1 cellular context compared by ENCODE assay signal in the genomic region with DNA sequence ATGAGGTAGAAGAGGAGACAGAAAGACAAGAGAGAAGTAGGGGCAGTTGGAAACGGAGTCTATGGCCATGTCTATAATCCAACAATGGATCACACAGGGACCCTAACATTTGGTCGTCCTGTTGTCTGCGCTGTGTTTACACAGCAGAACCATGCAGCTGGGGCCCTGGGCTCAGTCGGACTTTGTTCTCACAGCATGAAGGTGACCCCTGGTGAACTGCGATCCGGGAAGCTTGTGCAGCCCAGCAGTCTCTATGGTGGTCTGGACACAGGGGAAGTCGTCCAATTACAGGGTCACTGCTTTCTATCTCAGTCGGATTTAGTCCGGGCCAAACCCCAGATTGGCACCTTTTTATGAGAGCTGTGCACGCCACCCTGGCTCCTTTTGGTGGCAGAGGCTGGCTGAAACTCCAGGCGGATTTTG.
TF ChIP-seq lines count a peak whose summit lies in the region.

No MANE protein-coding gene starts in this region.

TF ChIP-seq in HepG2, 621 proteins besides CTCF, POLR2A, EP300 and RAD21 (continued from another document and continues in another):
- TF ChIP-seq, protein P1, sequence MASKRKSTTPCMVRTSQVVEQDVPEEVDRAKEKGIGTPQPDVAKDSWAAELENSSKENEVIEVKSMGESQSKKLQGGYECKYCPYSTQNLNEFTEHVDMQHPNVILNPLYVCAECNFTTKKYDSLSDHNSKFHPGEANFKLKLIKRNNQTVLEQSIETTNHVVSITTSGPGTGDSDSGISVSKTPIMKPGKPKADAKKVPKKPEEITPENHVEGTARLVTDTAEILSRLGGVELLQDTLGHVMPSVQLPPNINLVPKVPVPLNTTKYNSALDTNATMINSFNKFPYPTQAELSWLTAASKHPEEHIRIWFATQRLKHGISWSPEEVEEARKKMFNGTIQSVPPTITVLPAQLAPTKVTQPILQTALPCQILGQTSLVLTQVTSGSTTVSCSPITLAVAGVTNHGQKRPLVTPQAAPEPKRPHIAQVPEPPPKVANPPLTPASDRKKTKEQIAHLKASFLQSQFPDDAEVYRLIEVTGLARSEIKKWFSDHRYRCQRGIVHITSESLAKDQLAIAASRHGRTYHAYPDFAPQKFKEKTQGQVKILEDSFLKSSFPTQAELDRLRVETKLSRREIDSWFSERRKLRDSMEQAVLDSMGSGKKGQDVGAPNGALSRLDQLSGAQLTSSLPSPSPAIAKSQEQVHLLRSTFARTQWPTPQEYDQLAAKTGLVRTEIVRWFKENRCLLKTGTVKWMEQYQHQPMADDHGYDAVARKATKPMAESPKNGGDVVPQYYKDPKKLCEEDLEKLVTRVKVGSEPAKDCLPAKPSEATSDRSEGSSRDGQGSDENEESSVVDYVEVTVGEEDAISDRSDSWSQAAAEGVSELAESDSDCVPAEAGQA (IDR thresholded peaks at IDR 0.05; ENCODE audit: low read depth) = peak; percentile 78; the same call in 1 of the 2 replicates
- TF ChIP-seq, protein P1 (CRISPR knock-in tag; IDR thresholded peaks at IDR 0.05; ENCODE audit: borderline replicate concordance) = no peak; the same call in 1 of the 2 replicates
- TF ChIP-seq TRIM22 (IDR thresholded peaks at IDR 0.05) (no peak), POGK (CRISPR knock-in tag; conservative IDR thresholded peaks at IDR 0.05) (no peak; the same call in 1 of the 2 replicates), ZNF326 (CRISPR knock-in tag; IDR thresholded peaks at IDR 0.05; ENCODE audit: borderline replicate concordance) (no peak), SSRP1 (CRISPR knock-in tag; IDR thresholded peaks at IDR 0.05) (peak; percentile 68; the same call in 1 of the 2 replicates), HBP1 (CRISPR knock-in tag; IDR thresholded peaks at IDR 0.05; ENCODE audit: low read depth) (peak; percentile 94), KMT2B (CRISPR knock-in tag; IDR thresholded peaks at IDR 0.05) (peak; percentile 72; the same call in 1 of the 2 replicates), ARHGAP35 (CRISPR knock-in tag; IDR thresholded peaks at IDR 0.05; ENCODE audit: borderline replicate concordance) (peak; percentile 68; the same call in 1 of the 2 replicates), ZBTB49 (CRISPR knock-in tag; IDR thresholded peaks at IDR 0.05; ENCODE audit: borderline replicate concordance) (peak; percentile 10; the same call in 1 of the 2 replicates), ARID4A (CRISPR knock-in tag; IDR thresholded peaks at IDR 0.05; ENCODE audit: borderline replicate concordance) (peak; percentile 79; the same call in 1 of the 2 replicates), MBD4 (IDR thresholded peaks at IDR 0.05; ENCODE audit: borderline replicate concordance, low read length) (no peak; the same call in 1 of the 2 replicates), SNRNP70 (IDR thresholded peaks at IDR 0.05; ENCODE audit: low read depth, low read length) (no peak), WIZ (CRISPR knock-in tag; IDR thresholded peaks at IDR 0.05) (peak; percentile 62; the same call in 1 of the 2 replicates), ZFP90 (CRISPR knock-in tag; IDR thresholded peaks at IDR 0.05; ENCODE audit: borderline replicate concordance) (peak; percentile 79; the same call in 1 of the 2 replicates), RFXAP (CRISPR knock-in tag; IDR thresholded peaks at IDR 0.05; ENCODE audit: borderline replicate concordance) (peak; percentile 84; the same call in 1 of the 2 replicates), SMAD9 (CRISPR knock-in tag; IDR thresholded peaks at IDR 0.05) (peak; percentile 70; the same call in 1 of the 2 replicates), ZNF382 (CRISPR knock-in tag; IDR thresholded peaks at IDR 0.05; ENCODE audit: borderline replicate concordance) (no peak), RBM22 (optimal IDR thresholded peaks at IDR 0.05; ENCODE audit: low read length) (peak; percentile 87)
- TF ChIP-seq, protein P2, sequence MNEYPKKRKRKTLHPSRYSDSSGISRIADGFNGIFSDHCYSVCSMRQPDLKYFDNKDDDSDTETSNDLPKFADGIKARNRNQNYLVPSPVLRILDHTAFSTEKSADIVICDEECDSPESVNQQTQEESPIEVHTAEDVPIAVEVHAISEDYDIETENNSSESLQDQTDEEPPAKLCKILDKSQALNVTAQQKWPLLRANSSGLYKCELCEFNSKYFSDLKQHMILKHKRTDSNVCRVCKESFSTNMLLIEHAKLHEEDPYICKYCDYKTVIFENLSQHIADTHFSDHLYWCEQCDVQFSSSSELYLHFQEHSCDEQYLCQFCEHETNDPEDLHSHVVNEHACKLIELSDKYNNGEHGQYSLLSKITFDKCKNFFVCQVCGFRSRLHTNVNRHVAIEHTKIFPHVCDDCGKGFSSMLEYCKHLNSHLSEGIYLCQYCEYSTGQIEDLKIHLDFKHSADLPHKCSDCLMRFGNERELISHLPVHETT (CRISPR knock-in tag; conservative IDR thresholded peaks at IDR 0.05) = 0 out of 2 replicates have a peak, but pooled peaks have one; percentile 42
- TF ChIP-seq, protein P3, sequence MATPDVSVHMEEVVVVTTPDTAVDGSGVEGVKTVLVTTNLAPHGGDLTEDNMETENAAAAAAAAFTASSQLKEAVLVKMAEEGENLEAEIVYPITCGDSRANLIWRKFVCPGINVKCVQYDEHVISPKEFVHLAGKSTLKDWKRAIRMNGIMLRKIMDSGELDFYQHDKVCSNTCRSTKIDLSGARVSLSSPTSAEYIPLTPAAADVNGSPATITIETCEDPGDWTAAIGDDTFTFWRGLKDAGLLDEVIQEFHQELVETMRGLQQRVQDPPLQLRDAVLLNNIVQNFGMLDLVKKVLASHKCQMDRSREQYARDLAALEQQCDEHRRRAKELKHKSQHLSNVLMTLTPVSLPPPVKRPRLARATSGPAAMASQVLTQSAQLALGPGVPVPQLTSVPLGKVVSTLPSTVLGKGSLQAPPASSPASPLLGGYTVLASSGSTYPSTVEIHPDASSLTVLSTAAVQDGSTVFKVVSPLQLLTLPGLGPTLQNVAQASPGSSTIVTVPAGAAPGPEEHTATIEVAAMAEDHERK (CRISPR knock-in tag; IDR thresholded peaks at IDR 0.05; ENCODE audit: low read depth) = no peak
- TF ChIP-seq, protein P4, sequence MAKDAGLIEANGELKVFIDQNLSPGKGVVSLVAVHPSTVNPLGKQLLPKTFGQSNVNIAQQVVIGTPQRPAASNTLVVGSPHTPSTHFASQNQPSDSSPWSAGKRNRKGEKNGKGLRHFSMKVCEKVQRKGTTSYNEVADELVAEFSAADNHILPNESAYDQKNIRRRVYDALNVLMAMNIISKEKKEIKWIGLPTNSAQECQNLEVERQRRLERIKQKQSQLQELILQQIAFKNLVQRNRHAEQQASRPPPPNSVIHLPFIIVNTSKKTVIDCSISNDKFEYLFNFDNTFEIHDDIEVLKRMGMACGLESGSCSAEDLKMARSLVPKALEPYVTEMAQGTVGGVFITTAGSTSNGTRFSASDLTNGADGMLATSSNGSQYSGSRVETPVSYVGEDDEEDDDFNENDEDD (CRISPR knock-in tag; IDR thresholded peaks at IDR 0.05; ENCODE audit: borderline replicate concordance) = peak; percentile 65; the same call in 1 of the 2 replicates
